Comparison of ENCODE assay signal across 9 cellular contexts in the genomic region with DNA sequence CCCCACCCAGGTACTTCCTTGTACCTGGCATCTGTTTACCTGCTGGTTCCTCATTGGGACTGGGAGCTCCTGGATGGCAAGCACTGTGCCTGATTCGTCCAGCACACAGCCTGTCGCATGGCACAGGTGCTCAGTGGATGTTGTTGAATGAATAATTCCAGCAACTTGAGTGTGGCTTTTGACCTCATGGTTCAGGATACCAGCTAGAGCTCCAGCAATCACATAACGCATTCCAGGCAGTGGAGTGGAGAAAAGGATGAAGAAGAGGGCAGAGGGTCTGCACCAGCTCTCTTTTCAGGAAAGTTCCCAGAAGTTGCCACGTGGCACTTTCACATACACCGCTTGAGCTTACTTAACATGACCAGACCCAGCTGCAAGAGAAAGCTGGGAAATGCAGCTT. TPM values are rescaled to one million over a fixed set of nuclear protein-coding genes. Genes with fewer than 3 reads are reported as not detected.
DNase-seq lines count a peak whose midpoint lies in the region; ATAC-seq and TF ChIP-seq lines count a peak whose summit lies in the region.
"Had no signal": no experiment of that assay in that cellular context is flagged by ENCODE, and none has a peak within 500 bp of the region (broad histone marks: within the 10 kb centered on the region; RNA-seq: fewer than 3 reads in every experiment).

No MANE protein-coding gene starts in this region.

- H3K4me3 Mint-ChIP-seq in WTC11 (peak overlapping the region; percentile 68), glutamatergic neuron (ENCODE audit: unreplicated experiment) (peak overlapping the region; percentile 90)

- peaks cover 26% of the 10 kb centered on the region for H3K4me1 Mint-ChIP-seq in WTC11
- peaks cover 40% of the 10 kb centered on the region for H3K4me1 Mint-ChIP-seq in glutamatergic neuron (ENCODE audit: low read depth, unreplicated experiment)

- CTCF ChIA-PET in WTC11 (lab: Charles Lee) = interaction anchor here (1.6 to 2.9 kb wide), 5 partner anchors 13 to 212 kb away, joined by 4 to 22 read pairs (median 11); a partner anchor contains a TSS

- H3K79me2 ChIP-seq in DND-41 (ENCODE audit: insufficient read depth, low read length) = no peaks in the 10 kb centered on the region

- no peaks in the 10 kb centered on the region for H3K9me3 Mint-ChIP-seq in WTC11
- peaks cover 9% of the 10 kb centered on the region for H3K9me3 Mint-ChIP-seq in glutamatergic neuron (ENCODE audit: unreplicated experiment)

- peak overlapping the region; percentile 90; the same call in 1 of the 2 replicates for H3K27ac Mint-ChIP-seq in WTC11
- H3K27ac Mint-ChIP-seq in glutamatergic neuron (ENCODE audit: unreplicated experiment) = no peak overlapping the region

- no peak overlapping the region for H3K9ac ChIP-seq in DND-41 (ENCODE audit: low read depth, low read length)

- no peak for TF ChIP-seq EP300 in sigmoid colon (IDR thresholded peaks at IDR 0.05)

- DNase-seq in DND-41 = no peak
- no peak for DNase-seq in WTC11 (ENCODE audit: low spot score)
- no peak for DNase-seq in glutamatergic neuron
- no peak for DNase-seq in sigmoid colon
- DNase-seq in NCI-H774 (lab: John Stamatoyannopoulos, UW) = no peak
- DNase-seq in NCI-H1092 treated with DMSO at 0.1 percent for 48 hours (lab: John Stamatoyannopoulos, UW) = no peak
- DNase-seq in NCI-H1436 treated with DMSO at 0.1 percent for 48 hours (lab: John Stamatoyannopoulos, UW) = no peak
- DNase-seq: NCI-H2081 treated with DMSO at 0.1 percent for 48 hours had no signal

- H3K27me3 Mint-ChIP-seq in WTC11 (ENCODE audit: low read depth) = peaks cover 7% of the 10 kb centered on the region; the same call in 1 of the 2 replicates
- H3K27me3 Mint-ChIP-seq in glutamatergic neuron (ENCODE audit: unreplicated experiment) = peaks cover 13% of the 10 kb centered on the region

- 0 out of 2 replicates have a peak overlapping the region, but pooled peaks have one; percentile 98 for H3K4me2 ChIP-seq in DND-41 (ENCODE audit: insufficient read depth, low read length)

- POLR2A ChIA-PET in WTC11 (lab: Charles Lee) = no interaction called here

- H3K36me3 ChIP-seq in DND-41 (ENCODE audit: insufficient read depth, low read length) = no peaks in the 10 kb centered on the region
- no peaks in the 10 kb centered on the region for H3K36me3 ChIP-seq in sigmoid colon

- ATAC-seq in DND-41 (ENCODE audit: insufficient read depth, low read depth) (no peak), WTC11 (no peak), HG03108 (IDR thresholded peaks at IDR 0.05; ENCODE audit: unreplicated experiment) (no peak)

- H3K9me3 ChIP-seq in DND-41 (ENCODE audit: insufficient read depth, low read length, severe bottlenecking) = no peaks in the 10 kb centered on the region
- no peaks in the 10 kb centered on the region for H3K9me3 ChIP-seq in sigmoid colon

- WGBS in sigmoid colon, 2 donors = 68 to 72% methylated on average over 5 of the region's 5 CpGs

- peaks cover 11% of the 10 kb centered on the region for H4K20me1 ChIP-seq in DND-41 (ENCODE audit: insufficient read depth, low read length)

- no peak for TF ChIP-seq POLR2A in sigmoid colon (IDR thresholded peaks at IDR 0.05)

- H3K36me3 Mint-ChIP-seq in WTC11 (no peaks in the 10 kb centered on the region), glutamatergic neuron (ENCODE audit: unreplicated experiment) (no peaks in the 10 kb centered on the region)

- H3K4me3 ChIP-seq in DND-41 (ENCODE audit: low read depth in 1 of 2, low read length in 2 of 2) = no peak overlapping the region
- H3K4me3 ChIP-seq in sigmoid colon = no peak overlapping the region

- H3K27me3 ChIP-seq in DND-41 (ENCODE audit: insufficient read depth, low read length, poor library complexity) (no peaks in the 10 kb centered on the region), sigmoid colon (no peaks in the 10 kb centered on the region)

- no peak overlapping the region for H3K27ac ChIP-seq in DND-41 (ENCODE audit: low read length)
- peak overlapping the region; percentile 84 to 96 (median 90) for H3K27ac ChIP-seq in sigmoid colon

- intact Hi-C loops in sigmoid colon (cut with DNase I) = loop anchor here (5.0 kb wide), 1 partner anchor 53 kb away; no protein-coding TSS in a partner anchor

- peaks cover 22% of the 10 kb centered on the region for H3K4me1 ChIP-seq in DND-41 (ENCODE audit: insufficient read depth, low read length)
- peaks cover 0 to 58% (median 56%) of the 10 kb centered on the region in 4 donors for H3K4me1 ChIP-seq in sigmoid colon

- H2AFZ ChIP-seq in DND-41 (ENCODE audit: low read depth, low read length) = no peak overlapping the region

- TF ChIP-seq CTCF in DND-41 (IDR thresholded peaks at IDR 0.05; ENCODE audit: borderline replicate concordance, extremely low read depth, low read length, poor library complexity, severe bottlenecking) = no peak
- no peak for TF ChIP-seq CTCF in WTC11 (IDR thresholded peaks at IDR 0.05)
- TF ChIP-seq CTCF in glutamatergic neuron (IDR thresholded peaks at IDR 0.05; ENCODE audit: partially characterized antibody, unreplicated experiment) = no peak
- TF ChIP-seq CTCF in sigmoid colon (IDR thresholded peaks at IDR 0.05) = no peak

TF ChIP-seq in WTC11, 78 proteins besides CTCF, POLR2A, EP300 and RAD21 (continues in another document):
- TF ChIP-seq NR2C2 (CRISPR knock-in tag; IDR thresholded peaks at IDR 0.05) (no peak), GABPB1 (CRISPR knock-in tag; IDR thresholded peaks at IDR 0.05) (no peak), GTF2I (CRISPR knock-in tag; conservative IDR thresholded peaks at IDR 0.05) (no peak), FOXJ3 (CRISPR knock-in tag; IDR thresholded peaks at IDR 0.05; ENCODE audit: borderline replicate concordance) (no peak), ZBTB21 (CRISPR knock-in tag; IDR thresholded peaks at IDR 0.05; ENCODE audit: borderline replicate concordance) (no peak), ZNF423 (CRISPR knock-in tag; IDR thresholded peaks at IDR 0.05) (no peak), ELF4 (CRISPR knock-in tag; IDR thresholded peaks at IDR 0.05; ENCODE audit: low read depth) (no peak)
- TF ChIP-seq, protein P1, sequence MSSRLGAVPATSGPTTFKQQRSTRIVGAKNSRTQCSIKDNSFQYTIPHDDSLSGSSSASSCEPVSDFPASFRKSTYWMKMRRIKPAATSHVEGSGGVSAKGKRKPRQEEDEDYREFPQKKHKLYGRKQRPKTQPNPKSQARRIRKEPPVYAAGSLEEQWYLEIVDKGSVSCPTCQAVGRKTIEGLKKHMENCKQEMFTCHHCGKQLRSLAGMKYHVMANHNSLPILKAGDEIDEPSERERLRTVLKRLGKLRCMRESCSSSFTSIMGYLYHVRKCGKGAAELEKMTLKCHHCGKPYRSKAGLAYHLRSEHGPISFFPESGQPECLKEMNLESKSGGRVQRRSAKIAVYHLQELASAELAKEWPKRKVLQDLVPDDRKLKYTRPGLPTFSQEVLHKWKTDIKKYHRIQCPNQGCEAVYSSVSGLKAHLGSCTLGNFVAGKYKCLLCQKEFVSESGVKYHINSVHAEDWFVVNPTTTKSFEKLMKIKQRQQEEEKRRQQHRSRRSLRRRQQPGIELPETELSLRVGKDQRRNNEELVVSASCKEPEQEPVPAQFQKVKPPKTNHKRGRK (CRISPR knock-in tag; IDR thresholded peaks at IDR 0.05; ENCODE audit: borderline replicate concordance) = no peak
- TF ChIP-seq, protein P2, sequence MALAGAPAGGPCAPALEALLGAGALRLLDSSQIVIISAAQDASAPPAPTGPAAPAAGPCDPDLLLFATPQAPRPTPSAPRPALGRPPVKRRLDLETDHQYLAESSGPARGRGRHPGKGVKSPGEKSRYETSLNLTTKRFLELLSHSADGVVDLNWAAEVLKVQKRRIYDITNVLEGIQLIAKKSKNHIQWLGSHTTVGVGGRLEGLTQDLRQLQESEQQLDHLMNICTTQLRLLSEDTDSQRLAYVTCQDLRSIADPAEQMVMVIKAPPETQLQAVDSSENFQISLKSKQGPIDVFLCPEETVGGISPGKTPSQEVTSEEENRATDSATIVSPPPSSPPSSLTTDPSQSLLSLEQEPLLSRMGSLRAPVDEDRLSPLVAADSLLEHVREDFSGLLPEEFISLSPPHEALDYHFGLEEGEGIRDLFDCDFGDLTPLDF (CRISPR knock-in tag; IDR thresholded peaks at IDR 0.05) = no peak
- TF ChIP-seq, protein P3, sequence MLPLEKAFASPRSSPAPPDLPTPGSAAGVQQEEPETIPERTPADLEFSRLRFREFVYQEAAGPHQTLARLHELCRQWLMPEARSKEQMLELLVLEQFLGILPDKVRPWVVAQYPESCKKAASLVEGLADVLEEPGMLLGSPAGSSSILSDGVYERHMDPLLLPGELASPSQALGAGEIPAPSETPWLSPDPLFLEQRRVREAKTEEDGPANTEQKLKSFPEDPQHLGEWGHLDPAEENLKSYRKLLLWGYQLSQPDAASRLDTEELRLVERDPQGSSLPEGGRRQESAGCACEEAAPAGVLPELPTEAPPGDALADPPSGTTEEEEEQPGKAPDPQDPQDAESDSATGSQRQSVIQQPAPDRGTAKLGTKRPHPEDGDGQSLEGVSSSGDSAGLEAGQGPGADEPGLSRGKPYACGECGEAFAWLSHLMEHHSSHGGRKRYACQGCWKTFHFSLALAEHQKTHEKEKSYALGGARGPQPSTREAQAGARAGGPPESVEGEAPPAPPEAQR (CRISPR knock-in tag; IDR thresholded peaks at IDR 0.05) = no peak
- TF ChIP-seq, protein P4, sequence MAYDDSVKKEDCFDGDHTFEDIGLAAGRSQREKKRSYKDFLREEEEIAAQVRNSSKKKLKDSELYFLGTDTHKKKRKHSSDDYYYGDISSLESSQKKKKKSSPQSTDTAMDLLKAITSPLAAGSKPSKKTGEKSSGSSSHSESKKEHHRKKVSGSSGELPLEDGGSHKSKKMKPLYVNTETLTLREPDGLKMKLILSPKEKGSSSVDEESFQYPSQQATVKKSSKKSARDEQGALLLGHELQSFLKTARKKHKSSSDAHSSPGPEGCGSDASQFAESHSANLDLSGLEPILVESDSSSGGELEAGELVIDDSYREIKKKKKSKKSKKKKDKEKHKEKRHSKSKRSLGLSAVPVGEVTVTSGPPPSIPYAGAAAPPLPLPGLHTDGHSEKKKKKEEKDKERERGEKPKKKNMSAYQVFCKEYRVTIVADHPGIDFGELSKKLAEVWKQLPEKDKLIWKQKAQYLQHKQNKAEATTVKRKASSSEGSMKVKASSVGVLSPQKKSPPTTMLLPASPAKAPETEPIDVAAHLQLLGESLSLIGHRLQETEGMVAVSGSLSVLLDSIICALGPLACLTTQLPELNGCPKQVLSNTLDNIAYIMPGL (CRISPR knock-in tag; IDR thresholded peaks at IDR 0.05) = no peak

RNA-seq across cellular contexts. Expression of a gene that starts 1.3 kb away (rescaled TPM):
- total RNA-seq in WTC11 (2021) (8.0 to 9.6 TPM (median 8.7 TPM) in 3 replicates), glutamatergic neuron (ENCODE audit: unreplicated experiment) (41.3 TPM), sigmoid colon (10 to 100 TPM in 1 of 4 donors, 1 to 10 TPM in 3; 3.8 to 12.8 (median 8.1) TPM)
- 1 to 10 TPM in 2 of 3 donors, under 1 TPM in 1; 0.92 to 6.3 (median 2.4) TPM for polyA plus RNA-seq in sigmoid colon

RNA-seq across cellular contexts. Expression of a gene that starts 22.1 kb away (rescaled TPM):
- 0.07 TPM in 1 of 3 replicates, not detected in the others for total RNA-seq in WTC11 (2021)
- total RNA-seq in glutamatergic neuron (ENCODE audit: unreplicated experiment) = 2.1 TPM
- 10 to 100 TPM in 2 of 4 donors, 1 to 10 TPM in 2; 3.6 to 55.9 (median 10.0) TPM for total RNA-seq in sigmoid colon
- 1 to 10 TPM in 1 of 3 donors, under 1 TPM in 2; 0.46 to 4.3 (median 0.60) TPM for polyA plus RNA-seq in sigmoid colon

RNA-seq across cellular contexts. Expression of a gene that starts 48.1 kb away (rescaled TPM):
- total RNA-seq in WTC11 (2021) (48.7 to 51.3 TPM (median 49.6 TPM) in 3 replicates), glutamatergic neuron (ENCODE audit: unreplicated experiment) (133 TPM), sigmoid colon (10 to 100 TPM; 20.9 to 23.0 (median 21.7) TPM)
- 10 to 100 TPM in 2 of 3 donors, 1 to 10 TPM in 1; 8.4 to 34.8 (median 11.6) TPM for polyA plus RNA-seq in sigmoid colon
